ENCODE assay signal across 1 cellular context in the genomic region with DNA sequence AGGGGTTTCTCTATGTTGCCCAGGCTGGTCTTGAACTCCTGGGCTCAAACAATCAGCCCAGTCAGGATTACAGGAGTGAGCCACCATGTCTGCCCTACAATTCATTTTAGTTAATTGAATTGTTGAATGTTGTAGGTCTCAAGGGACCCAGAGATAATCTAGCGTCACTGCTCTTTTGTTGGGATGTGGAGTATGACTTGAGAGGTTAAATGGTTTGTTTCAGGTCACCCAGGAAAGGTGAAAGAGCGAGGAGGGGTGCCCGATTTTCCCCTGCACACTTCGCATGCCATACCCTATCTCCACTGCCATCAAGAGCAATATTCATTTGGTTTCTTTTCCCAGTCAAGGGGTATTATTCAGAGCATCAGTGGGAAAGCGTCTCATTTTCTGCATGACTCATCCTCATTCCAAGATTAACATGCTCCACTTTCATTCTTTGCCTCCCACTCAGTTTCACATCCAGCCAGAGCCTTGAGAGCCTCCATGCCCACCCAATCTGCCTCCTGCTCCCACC.
TF ChIP-seq lines count a peak whose summit lies in the region.

No MANE protein-coding gene starts in this region.

TF ChIP-seq in HEK293, 187 proteins besides CTCF, POLR2A, EP300 and RAD21 (continued from another document and continues in another):
- TF ChIP-seq ZNF777 (tag by site-specific recombination; IDR thresholded peaks at IDR 0.05; ENCODE audit: borderline replicate concordance): no peak
- peak; percentile 17; the same call in 1 of the 2 replicates for TF ChIP-seq ZNF623 (tag by site-specific recombination; IDR thresholded peaks at IDR 0.05)
- TF ChIP-seq, protein P1, sequence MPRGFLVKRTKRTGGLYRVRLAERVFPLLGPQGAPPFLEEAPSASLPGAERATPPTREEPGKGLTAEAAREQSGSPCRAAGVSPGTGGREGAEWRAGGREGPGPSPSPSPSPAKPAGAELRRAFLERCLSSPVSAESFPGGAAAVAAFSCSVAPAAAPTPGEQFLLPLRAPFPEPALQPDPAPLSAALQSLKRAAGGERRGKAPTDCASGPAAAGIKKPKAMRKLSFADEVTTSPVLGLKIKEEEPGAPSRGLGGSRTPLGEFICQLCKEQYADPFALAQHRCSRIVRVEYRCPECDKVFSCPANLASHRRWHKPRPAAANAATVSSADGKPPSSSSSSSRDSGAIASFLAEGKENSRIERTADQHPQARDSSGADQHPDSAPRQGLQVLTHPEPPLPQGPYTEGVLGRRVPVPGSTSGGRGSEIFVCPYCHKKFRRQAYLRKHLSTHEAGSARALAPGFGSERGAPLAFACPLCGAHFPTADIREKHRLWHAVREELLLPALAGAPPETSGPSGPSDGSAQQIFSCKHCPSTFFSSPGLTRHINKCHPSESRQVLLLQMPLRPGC (tag by site-specific recombination; IDR thresholded peaks at IDR 0.05): peak; percentile 85; the same call in 1 of the 2 replicates
- peak; percentile 55; the same call in 1 of the 2 replicates for TF ChIP-seq ZBTB8A (tag by site-specific recombination; IDR thresholded peaks at IDR 0.05)
- no peak for TF ChIP-seq ZNF175 (tag by site-specific recombination; IDR thresholded peaks at IDR 0.05)
- TF ChIP-seq ZNF366 (tag by site-specific recombination; conservative IDR thresholded peaks at IDR 0.05): peak; percentile 52; the same call in 1 of the 2 replicates
- no peak for TF ChIP-seq MZF1 (tag by site-specific recombination; IDR thresholded peaks at IDR 0.05; ENCODE audit: borderline replicate concordance)
- TF ChIP-seq HOXA7 (CRISPR knock-in tag; IDR thresholded peaks at IDR 0.05; ENCODE audit: borderline replicate concordance): no peak
- peak; percentile 82 for TF ChIP-seq ZNF629 (tag by site-specific recombination; IDR thresholded peaks at IDR 0.05)
- TF ChIP-seq ZNF223 (tag by site-specific recombination; IDR thresholded peaks at IDR 0.05): no peak
- TF ChIP-seq ZBTB17 (tag by site-specific recombination; IDR thresholded peaks at IDR 0.05): peak; percentile 86
- peak; percentile 23; the same call in 1 of the 2 replicates for TF ChIP-seq SP2 (tag by site-specific recombination; IDR thresholded peaks at IDR 0.05)
- TF ChIP-seq ZNF76 (tag by site-specific recombination; IDR thresholded peaks at IDR 0.05; ENCODE audit: borderline replicate concordance, low read depth): no peak
- no peak for TF ChIP-seq ZNF837 (tag by site-specific recombination; IDR thresholded peaks at IDR 0.05)
- TF ChIP-seq ZNF473 (tag by site-specific recombination; IDR thresholded peaks at IDR 0.05): no peak
- TF ChIP-seq, protein P2, sequence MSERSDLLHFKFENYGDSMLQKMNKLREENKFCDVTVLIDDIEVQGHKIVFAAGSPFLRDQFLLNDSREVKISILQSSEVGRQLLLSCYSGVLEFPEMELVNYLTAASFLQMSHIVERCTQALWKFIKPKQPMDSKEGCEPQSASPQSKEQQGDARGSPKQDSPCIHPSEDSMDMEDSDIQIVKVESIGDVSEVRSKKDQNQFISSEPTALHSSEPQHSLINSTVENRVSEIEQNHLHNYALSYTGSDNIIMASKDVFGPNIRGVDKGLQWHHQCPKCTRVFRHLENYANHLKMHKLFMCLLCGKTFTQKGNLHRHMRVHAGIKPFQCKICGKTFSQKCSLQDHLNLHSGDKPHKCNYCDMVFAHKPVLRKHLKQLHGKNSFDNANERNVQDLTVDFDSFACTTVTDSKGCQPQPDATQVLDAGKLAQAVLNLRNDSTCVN (tag by site-specific recombination; optimal IDR thresholded peaks at IDR 0.05): no peak
- TF ChIP-seq ZNF600 (tag by site-specific recombination; IDR thresholded peaks at IDR 0.05): peak; percentile 95
- 0 out of 2 replicates have a peak, but pooled peaks have one; percentile 69 for TF ChIP-seq ZFP37 (tag by site-specific recombination; IDR thresholded peaks at IDR 0.05)
- TF ChIP-seq ZFP69B (tag by site-specific recombination; IDR thresholded peaks at IDR 0.05): no peak
- no peak for TF ChIP-seq ZNF529 (tag by site-specific recombination; IDR thresholded peaks at IDR 0.05; ENCODE audit: insufficient replicate concordance)
- TF ChIP-seq OVOL3 (tag by site-specific recombination; IDR thresholded peaks at IDR 0.05): peak; percentile 18; the same call in 1 of the 2 replicates
- peak; percentile 45; the same call in 1 of the 2 replicates for TF ChIP-seq OSR2 (tag by site-specific recombination; IDR thresholded peaks at IDR 0.05)
- no peak for TF ChIP-seq ZNF214 (tag by site-specific recombination; IDR thresholded peaks at IDR 0.05; ENCODE audit: borderline replicate concordance)
- no peak for TF ChIP-seq ZNF610 (tag by site-specific recombination; IDR thresholded peaks at IDR 0.05; ENCODE audit: borderline replicate concordance)
- TF ChIP-seq, protein P3, sequence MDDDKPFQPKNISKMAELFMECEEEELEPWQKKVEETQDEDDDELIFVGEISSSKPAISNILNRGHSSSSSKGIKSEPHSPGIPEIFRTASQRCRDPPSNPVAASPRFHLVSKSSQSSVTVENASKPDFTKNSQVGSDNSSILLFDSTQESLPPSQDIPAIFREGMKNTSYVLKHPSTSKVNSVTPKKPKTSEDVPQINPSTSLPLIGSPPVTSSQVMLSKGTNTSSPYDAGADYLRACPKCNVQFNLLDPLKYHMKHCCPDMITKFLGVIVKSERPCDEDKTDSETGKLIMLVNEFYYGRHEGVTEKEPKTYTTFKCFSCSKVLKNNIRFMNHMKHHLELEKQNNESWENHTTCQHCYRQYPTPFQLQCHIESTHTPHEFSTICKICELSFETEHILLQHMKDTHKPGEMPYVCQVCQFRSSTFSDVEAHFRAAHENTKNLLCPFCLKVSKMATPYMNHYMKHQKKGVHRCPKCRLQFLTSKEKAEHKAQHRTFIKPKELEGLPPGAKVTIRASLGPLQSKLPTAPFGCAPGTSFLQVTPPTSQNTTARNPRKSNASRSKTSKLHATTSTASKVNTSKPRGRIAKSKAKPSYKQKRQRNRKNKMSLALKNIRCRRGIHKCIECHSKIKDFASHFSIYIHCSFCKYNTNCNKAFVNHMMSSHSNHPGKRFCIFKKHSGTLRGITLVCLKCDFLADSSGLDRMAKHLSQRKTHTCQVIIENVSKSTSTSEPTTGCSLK (tag by site-specific recombination; IDR thresholded peaks at IDR 0.05): no peak
- TF ChIP-seq, protein P4, sequence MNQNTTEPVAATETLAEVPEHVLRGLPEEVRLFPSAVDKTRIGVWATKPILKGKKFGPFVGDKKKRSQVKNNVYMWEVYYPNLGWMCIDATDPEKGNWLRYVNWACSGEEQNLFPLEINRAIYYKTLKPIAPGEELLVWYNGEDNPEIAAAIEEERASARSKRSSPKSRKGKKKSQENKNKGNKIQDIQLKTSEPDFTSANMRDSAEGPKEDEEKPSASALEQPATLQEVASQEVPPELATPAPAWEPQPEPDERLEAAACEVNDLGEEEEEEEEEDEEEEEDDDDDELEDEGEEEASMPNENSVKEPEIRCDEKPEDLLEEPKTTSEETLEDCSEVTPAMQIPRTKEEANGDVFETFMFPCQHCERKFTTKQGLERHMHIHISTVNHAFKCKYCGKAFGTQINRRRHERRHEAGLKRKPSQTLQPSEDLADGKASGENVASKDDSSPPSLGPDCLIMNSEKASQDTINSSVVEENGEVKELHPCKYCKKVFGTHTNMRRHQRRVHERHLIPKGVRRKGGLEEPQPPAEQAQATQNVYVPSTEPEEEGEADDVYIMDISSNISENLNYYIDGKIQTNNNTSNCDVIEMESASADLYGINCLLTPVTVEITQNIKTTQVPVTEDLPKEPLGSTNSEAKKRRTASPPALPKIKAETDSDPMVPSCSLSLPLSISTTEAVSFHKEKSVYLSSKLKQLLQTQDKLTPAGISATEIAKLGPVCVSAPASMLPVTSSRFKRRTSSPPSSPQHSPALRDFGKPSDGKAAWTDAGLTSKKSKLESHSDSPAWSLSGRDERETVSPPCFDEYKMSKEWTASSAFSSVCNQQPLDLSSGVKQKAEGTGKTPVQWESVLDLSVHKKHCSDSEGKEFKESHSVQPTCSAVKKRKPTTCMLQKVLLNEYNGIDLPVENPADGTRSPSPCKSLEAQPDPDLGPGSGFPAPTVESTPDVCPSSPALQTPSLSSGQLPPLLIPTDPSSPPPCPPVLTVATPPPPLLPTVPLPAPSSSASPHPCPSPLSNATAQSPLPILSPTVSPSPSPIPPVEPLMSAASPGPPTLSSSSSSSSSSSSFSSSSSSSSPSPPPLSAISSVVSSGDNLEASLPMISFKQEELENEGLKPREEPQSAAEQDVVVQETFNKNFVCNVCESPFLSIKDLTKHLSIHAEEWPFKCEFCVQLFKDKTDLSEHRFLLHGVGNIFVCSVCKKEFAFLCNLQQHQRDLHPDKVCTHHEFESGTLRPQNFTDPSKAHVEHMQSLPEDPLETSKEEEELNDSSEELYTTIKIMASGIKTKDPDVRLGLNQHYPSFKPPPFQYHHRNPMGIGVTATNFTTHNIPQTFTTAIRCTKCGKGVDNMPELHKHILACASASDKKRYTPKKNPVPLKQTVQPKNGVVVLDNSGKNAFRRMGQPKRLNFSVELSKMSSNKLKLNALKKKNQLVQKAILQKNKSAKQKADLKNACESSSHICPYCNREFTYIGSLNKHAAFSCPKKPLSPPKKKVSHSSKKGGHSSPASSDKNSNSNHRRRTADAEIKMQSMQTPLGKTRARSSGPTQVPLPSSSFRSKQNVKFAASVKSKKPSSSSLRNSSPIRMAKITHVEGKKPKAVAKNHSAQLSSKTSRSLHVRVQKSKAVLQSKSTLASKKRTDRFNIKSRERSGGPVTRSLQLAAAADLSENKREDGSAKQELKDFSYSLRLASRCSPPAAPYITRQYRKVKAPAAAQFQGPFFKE (tag by site-specific recombination; IDR thresholded peaks at IDR 0.05; ENCODE audit: borderline replicate concordance): no peak
- no peak for TF ChIP-seq SETDB1 (IDR thresholded peaks at IDR 0.05; ENCODE audit: insufficient read length, low read length)
- no peak for TF ChIP-seq ZNF202 (tag by site-specific recombination; IDR thresholded peaks at IDR 0.05; ENCODE audit: borderline replicate concordance)
- TF ChIP-seq ZBTB21 (tag by site-specific recombination; IDR thresholded peaks at IDR 0.05): no peak
- TF ChIP-seq ZNF416 (tag by site-specific recombination; IDR thresholded peaks at IDR 0.05): no peak
- peak; percentile 50; the same call in 1 of the 2 replicates for TF ChIP-seq KLF8 (tag by site-specific recombination; IDR thresholded peaks at IDR 0.05)
- peak; percentile 80 for TF ChIP-seq WT1 (tag by site-specific recombination; IDR thresholded peaks at IDR 0.05)
- no peak for TF ChIP-seq ZNF585B (tag by site-specific recombination; IDR thresholded peaks at IDR 0.05)
- peak; percentile 49; the same call in 1 of the 2 replicates for TF ChIP-seq SCRT1 (tag by site-specific recombination; IDR thresholded peaks at IDR 0.05; ENCODE audit: borderline replicate concordance)
- TF ChIP-seq, protein P5, sequence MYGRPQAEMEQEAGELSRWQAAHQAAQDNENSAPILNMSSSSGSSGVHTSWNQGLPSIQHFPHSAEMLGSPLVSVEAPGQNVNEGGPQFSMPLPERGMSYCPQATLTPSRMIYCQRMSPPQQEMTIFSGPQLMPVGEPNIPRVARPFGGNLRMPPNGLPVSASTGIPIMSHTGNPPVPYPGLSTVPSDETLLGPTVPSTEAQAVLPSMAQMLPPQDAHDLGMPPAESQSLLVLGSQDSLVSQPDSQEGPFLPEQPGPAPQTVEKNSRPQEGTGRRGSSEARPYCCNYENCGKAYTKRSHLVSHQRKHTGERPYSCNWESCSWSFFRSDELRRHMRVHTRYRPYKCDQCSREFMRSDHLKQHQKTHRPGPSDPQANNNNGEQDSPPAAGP (tag by site-specific recombination; IDR thresholded peaks at IDR 0.05): peak; percentile 73
- TF ChIP-seq GFI1B (tag by site-specific recombination; IDR thresholded peaks at IDR 0.05): no peak
- TF ChIP-seq ZSCAN23 (tag by site-specific recombination; IDR thresholded peaks at IDR 0.05): no peak; the same call in 1 of the 2 replicates
- TF ChIP-seq ZNF157 (tag by site-specific recombination; IDR thresholded peaks at IDR 0.05): no peak
- TF ChIP-seq, protein P6, sequence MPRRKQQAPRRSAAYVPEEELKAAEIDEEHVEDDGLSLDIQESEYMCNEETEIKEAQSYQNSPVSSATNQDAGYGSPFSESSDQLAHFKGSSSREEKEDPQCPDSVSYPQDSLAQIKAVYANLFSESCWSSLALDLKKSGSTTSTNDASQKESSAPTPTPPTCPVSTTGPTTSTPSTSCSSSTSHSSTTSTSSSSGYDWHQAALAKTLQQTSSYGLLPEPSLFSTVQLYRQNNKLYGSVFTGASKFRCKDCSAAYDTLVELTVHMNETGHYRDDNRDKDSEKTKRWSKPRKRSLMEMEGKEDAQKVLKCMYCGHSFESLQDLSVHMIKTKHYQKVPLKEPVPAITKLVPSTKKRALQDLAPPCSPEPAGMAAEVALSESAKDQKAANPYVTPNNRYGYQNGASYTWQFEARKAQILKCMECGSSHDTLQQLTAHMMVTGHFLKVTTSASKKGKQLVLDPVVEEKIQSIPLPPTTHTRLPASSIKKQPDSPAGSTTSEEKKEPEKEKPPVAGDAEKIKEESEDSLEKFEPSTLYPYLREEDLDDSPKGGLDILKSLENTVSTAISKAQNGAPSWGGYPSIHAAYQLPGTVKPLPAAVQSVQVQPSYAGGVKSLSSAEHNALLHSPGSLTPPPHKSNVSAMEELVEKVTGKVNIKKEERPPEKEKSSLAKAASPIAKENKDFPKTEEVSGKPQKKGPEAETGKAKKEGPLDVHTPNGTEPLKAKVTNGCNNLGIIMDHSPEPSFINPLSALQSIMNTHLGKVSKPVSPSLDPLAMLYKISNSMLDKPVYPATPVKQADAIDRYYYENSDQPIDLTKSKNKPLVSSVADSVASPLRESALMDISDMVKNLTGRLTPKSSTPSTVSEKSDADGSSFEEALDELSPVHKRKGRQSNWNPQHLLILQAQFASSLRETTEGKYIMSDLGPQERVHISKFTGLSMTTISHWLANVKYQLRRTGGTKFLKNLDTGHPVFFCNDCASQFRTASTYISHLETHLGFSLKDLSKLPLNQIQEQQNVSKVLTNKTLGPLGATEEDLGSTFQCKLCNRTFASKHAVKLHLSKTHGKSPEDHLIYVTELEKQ (tag by site-specific recombination; IDR thresholded peaks at IDR 0.05; ENCODE audit: borderline replicate concordance): peak; percentile 80
- TF ChIP-seq ZNF114 (tag by site-specific recombination; IDR thresholded peaks at IDR 0.05): no peak
- TF ChIP-seq ZNF830 (tag by site-specific recombination; IDR thresholded peaks at IDR 0.05; ENCODE audit: low read depth): no peak
- no peak for TF ChIP-seq ZNF571 (tag by site-specific recombination; IDR thresholded peaks at IDR 0.05)
- TF ChIP-seq, protein P7, sequence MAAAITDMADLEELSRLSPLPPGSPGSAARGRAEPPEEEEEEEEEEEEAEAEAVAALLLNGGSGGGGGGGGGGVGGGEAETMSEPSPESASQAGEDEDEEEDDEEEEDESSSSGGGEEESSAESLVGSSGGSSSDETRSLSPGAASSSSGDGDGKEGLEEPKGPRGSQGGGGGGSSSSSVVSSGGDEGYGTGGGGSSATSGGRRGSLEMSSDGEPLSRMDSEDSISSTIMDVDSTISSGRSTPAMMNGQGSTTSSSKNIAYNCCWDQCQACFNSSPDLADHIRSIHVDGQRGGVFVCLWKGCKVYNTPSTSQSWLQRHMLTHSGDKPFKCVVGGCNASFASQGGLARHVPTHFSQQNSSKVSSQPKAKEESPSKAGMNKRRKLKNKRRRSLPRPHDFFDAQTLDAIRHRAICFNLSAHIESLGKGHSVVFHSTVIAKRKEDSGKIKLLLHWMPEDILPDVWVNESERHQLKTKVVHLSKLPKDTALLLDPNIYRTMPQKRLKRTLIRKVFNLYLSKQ (tag by site-specific recombination; IDR thresholded peaks at IDR 0.05; ENCODE audit: borderline replicate concordance): no peak
- TF ChIP-seq YY1 (tag by site-specific recombination; IDR thresholded peaks at IDR 0.05): no peak
- TF ChIP-seq KLF7 (tag by site-specific recombination; IDR thresholded peaks at IDR 0.05; ENCODE audit: borderline replicate concordance): no peak
- TF ChIP-seq PRDM1 (tag by site-specific recombination; IDR thresholded peaks at IDR 0.05): peak; percentile 97
- no peak for TF ChIP-seq ZNF791 (tag by site-specific recombination; IDR thresholded peaks at IDR 0.05)
- peak; percentile 91 for TF ChIP-seq ZFHX2 (tag by site-specific recombination; conservative IDR thresholded peaks at IDR 0.05)
- peak; percentile 69 for TF ChIP-seq ZNF501 (tag by site-specific recombination; IDR thresholded peaks at IDR 0.05)
